Comparison of ENCODE assay signal across 14 cellular contexts in the genomic region with DNA sequence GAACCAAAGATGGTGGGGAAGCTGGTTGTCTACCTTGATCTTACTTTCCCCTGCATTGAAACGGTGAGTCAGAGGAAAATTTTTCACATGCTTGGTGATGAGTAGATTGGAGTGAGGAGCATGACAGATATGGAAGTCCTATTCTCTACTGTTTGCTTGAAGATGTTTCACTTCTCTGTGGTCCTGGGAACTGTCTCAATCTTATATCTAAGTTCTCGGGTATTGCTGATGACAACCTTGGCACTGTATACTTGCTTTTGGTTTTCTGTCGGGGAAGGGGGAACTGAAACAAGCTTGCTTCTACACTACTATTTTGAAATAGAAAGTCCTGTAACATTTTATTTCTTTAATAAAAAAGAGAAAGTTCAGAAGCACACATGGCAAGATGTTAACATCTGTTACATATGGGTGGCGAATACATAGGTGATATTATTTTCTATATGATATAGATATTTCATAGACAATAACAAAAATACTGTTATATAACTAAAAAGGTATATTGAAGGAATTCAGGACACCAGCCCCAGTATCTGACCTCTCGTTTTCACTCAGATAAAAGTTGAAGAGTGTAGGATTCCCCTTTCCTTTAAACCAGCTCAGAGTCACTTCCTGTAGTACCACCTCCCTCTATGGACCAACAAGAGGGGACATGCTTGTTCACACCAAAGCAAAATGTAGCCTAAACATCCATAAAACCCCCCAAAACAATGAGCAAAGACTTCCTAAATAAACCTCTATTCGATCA.
DNase-seq lines count a peak whose midpoint lies in the region; ATAC-seq and TF ChIP-seq lines count a peak whose summit lies in the region.
"Had no signal": no experiment of that assay in that cellular context is flagged by ENCODE, and none has a peak within 500 bp of the region (broad histone marks: within the 10 kb centered on the region; RNA-seq: fewer than 3 reads in every experiment).

No MANE protein-coding gene starts in this region.

- H3K36me3 Mint-ChIP-seq in stimulated activated memory B cell treated with anti-CD40 and anti-IgM and Interleukin-4, amounts not matched to agents 10 μg/mL and 1 μg/mL and 100 μg/mL, for 72 hours: no peaks in the 10 kb centered on the region
- H3K36me3 Mint-ChIP-seq: brain had no signal

- no peak overlapping the region for H3K27ac ChIP-seq in right cardiac atrium (ENCODE audit: low read length)
- H3K27ac ChIP-seq: RWPE1, VCaP had no signal

- ATAC-seq in GM19351 (IDR thresholded peaks at IDR 0.05; ENCODE audit: unreplicated experiment): peak; percentile 95
- peak; percentile 90 for ATAC-seq in HG02678 (IDR thresholded peaks at IDR 0.05; ENCODE audit: unreplicated experiment)
- peak; percentile 91 for ATAC-seq in HG03457 (IDR thresholded peaks at IDR 0.05; ENCODE audit: unreplicated experiment)
- ATAC-seq in stimulated activated memory B cell treated with anti-CD40 and anti-IgM and Interleukin-4, amounts not matched to agents 10 μg/mL and 1 μg/mL and 100 μg/mL, for 72 hours: peak; percentile 86
- no peak for ATAC-seq in right cardiac atrium
- ATAC-seq in SK-N-SH treated with all-trans-retinoic acid at 6 μM for 48 hours: no peak
- ATAC-seq: activated T-cell treated with anti-CD3 and anti-CD28 coated beads, Interleukin-2, amount 50 U/mL, for 72 hours had no signal

- DNase-seq in right cardiac atrium (no peak), MG63 (no peak), NCI-H1417 treated with DMSO at 0.1 percent for 48 hours (lab: John Stamatoyannopoulos, UW) (no peak)
- DNase-seq: activated T-cell treated with anti-CD3 and anti-CD28 coated beads, Interleukin-2, amount 50 U/mL, for 72 hours; Caco-2; NCI-H2081 treated with DMSO at 0.1 percent for 48 hours had no signal

- H3K4me1 ChIP-seq in right cardiac atrium (ENCODE audit: control insufficient read depth, insufficient read depth, low read length): no peaks in the 10 kb centered on the region
- H3K4me1 ChIP-seq: Caco-2 had no signal

- H3K27me3 ChIP-seq in right cardiac atrium (ENCODE audit: control insufficient read depth, insufficient read depth) (no peaks in the 10 kb centered on the region), MG63 (no peaks in the 10 kb centered on the region)

- 71% methylated on average over 6 of the region's 6 CpGs for WGBS in right cardiac atrium

- H3K4me3 ChIP-seq in right cardiac atrium (ENCODE audit: low read length) (no peak overlapping the region), MG63 (no peak overlapping the region)

- no peaks in the 10 kb centered on the region for H3K27me3 Mint-ChIP-seq in stimulated activated memory B cell treated with anti-CD40 and anti-IgM and Interleukin-4, amounts not matched to agents 10 μg/mL and 1 μg/mL and 100 μg/mL, for 72 hours

- no peaks in the 10 kb centered on the region for H3K36me3 ChIP-seq in MG63

- intact Hi-C loops in right cardiac atrium (cut with DNase I): no loop called here

- no peak overlapping the region for H3K27ac Mint-ChIP-seq in stimulated activated memory B cell treated with anti-CD40 and anti-IgM and Interleukin-4, amounts not matched to agents 10 μg/mL and 1 μg/mL and 100 μg/mL, for 72 hours
- H3K27ac Mint-ChIP-seq: activated T-cell treated with anti-CD3 and anti-CD28 coated beads, Interleukin-2, amount 50 U/mL, for 72 hours; brain had no signal

- peaks cover 6% of the 10 kb centered on the region for H3K4me1 Mint-ChIP-seq in stimulated activated memory B cell treated with anti-CD40 and anti-IgM and Interleukin-4, amounts not matched to agents 10 μg/mL and 1 μg/mL and 100 μg/mL, for 72 hours
- H3K4me1 Mint-ChIP-seq: brain had no signal

- no peaks in the 10 kb centered on the region for H3K9me3 Mint-ChIP-seq in stimulated activated memory B cell treated with anti-CD40 and anti-IgM and Interleukin-4, amounts not matched to agents 10 μg/mL and 1 μg/mL and 100 μg/mL, for 72 hours
- H3K9me3 Mint-ChIP-seq: activated T-cell treated with anti-CD3 and anti-CD28 coated beads, Interleukin-2, amount 50 U/mL, for 72 hours had no signal

- no peaks in the 10 kb centered on the region for H3K9me3 ChIP-seq in right cardiac atrium (ENCODE audit: control insufficient read depth, low read length)
- no peaks in the 10 kb centered on the region for H3K9me3 ChIP-seq in MG63
- H3K9me3 ChIP-seq: Caco-2 had no signal

- no peak overlapping the region for H3K4me3 Mint-ChIP-seq in stimulated activated memory B cell treated with anti-CD40 and anti-IgM and Interleukin-4, amounts not matched to agents 10 μg/mL and 1 μg/mL and 100 μg/mL, for 72 hours
- H3K4me3 Mint-ChIP-seq: activated T-cell treated with anti-CD3 and anti-CD28 coated beads, Interleukin-2, amount 50 U/mL, for 72 hours; brain had no signal

TF ChIP-seq in SK-N-SH treated with all-trans-retinoic acid at 6 μM for 48 hours, 23 proteins besides CTCF, POLR2A, EP300 and RAD21:
- TF ChIP-seq ARNTL (CRISPR knock-in tag; IDR thresholded peaks at IDR 0.05; ENCODE audit: borderline replicate concordance, low read depth) (no peak), PPARA (CRISPR knock-in tag; IDR thresholded peaks at IDR 0.05; ENCODE audit: borderline replicate concordance) (no peak), TOX (CRISPR knock-in tag; IDR thresholded peaks at IDR 0.05; ENCODE audit: borderline replicate concordance) (no peak), ISL1 (CRISPR knock-in tag; IDR thresholded peaks at IDR 0.05) (no peak), OSR1 (CRISPR knock-in tag; IDR thresholded peaks at IDR 0.05) (no peak), CSDC2 (CRISPR knock-in tag; IDR thresholded peaks at IDR 0.05) (no peak), TCF4 (CRISPR knock-in tag; IDR thresholded peaks at IDR 0.05; ENCODE audit: borderline replicate concordance) (no peak), ZNF70 (CRISPR knock-in tag; IDR thresholded peaks at IDR 0.05) (no peak), ZFP30 (CRISPR knock-in tag; IDR thresholded peaks at IDR 0.05) (no peak)
- TF ChIP-seq, protein P1, sequence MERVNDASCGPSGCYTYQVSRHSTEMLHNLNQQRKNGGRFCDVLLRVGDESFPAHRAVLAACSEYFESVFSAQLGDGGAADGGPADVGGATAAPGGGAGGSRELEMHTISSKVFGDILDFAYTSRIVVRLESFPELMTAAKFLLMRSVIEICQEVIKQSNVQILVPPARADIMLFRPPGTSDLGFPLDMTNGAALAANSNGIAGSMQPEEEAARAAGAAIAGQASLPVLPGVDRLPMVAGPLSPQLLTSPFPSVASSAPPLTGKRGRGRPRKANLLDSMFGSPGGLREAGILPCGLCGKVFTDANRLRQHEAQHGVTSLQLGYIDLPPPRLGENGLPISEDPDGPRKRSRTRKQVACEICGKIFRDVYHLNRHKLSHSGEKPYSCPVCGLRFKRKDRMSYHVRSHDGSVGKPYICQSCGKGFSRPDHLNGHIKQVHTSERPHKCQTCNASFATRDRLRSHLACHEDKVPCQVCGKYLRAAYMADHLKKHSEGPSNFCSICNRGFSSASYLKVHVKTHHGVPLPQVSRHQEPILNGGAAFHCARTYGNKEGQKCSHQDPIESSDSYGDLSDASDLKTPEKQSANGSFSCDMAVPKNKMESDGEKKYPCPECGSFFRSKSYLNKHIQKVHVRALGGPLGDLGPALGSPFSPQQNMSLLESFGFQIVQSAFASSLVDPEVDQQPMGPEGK (CRISPR knock-in tag; IDR thresholded peaks at IDR 0.05; ENCODE audit: borderline replicate concordance): no peak

Comparison
In these comparisons a context has a peak if more than half of its experiments do, and no peak if none do; other contexts are left out.
1. ATAC-seq: peak in GM19351 (single experiment), HG02678 (single experiment), HG03457 (single experiment) and stimulated activated memory B cell treated with anti-CD40 and anti-IgM and Interleukin-4, amounts not matched to agents 10 μg/mL and 1 μg/mL and 100 μg/mL, for 72 hours (single experiment); none in right cardiac atrium (0 of 2) and SK-N-SH treated with all-trans-retinoic acid at 6 μM for 48 hours (single experiment).